1 cellular context compared by ENCODE assay signal in the genomic region with DNA sequence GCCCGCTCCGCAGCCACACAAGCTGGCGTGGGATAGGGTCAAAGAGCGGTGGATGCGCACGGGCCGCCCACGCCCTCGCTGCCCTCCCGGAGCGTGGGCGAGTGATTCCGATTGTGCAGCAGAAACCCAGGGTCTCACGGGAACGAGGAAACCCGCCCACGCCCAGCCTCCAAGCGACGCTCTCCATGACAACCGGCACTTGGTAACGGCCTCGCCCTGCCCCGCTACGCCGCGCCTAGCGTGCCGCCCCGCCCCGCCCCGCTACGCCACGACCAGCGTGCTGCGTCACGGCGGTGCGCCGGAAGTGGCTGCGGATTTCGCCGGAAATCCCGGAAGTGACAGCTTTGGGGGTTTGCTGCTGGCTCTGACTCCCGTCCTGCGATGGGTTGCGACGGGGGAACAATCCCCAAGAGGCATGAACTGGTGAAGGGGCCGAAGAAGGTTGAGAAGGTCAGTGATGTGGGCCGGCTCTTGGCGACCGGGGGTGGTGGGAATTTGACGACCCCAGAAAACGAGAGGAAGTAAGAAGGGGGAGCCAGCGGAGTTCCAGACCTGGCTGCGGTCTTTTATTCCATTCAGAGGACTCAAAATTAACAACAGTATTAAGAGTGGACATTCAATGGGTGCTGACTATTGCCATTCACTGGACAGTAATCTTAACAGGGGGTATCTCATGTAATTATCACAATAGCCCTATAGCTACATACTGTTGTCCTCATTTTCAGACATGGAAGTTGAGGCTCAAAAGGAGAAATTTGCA.
TF ChIP-seq lines count a peak whose summit lies in the region.

A gene with protein sequence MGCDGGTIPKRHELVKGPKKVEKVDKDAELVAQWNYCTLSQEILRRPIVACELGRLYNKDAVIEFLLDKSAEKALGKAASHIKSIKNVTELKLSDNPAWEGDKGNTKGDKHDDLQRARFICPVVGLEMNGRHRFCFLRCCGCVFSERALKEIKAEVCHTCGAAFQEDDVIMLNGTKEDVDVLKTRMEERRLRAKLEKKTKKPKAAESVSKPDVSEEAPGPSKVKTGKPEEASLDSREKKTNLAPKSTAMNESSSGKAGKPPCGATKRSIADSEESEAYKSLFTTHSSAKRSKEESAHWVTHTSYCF (plus strand): TSS at position 311 of the 760 bp plus-strand sequence. CDS start 71 bp downstream, at position 382.

TF ChIP-seq in GM12878, 131 proteins besides CTCF, POLR2A, EP300 and RAD21 (continued from another document):
- TF ChIP-seq, protein P1, sequence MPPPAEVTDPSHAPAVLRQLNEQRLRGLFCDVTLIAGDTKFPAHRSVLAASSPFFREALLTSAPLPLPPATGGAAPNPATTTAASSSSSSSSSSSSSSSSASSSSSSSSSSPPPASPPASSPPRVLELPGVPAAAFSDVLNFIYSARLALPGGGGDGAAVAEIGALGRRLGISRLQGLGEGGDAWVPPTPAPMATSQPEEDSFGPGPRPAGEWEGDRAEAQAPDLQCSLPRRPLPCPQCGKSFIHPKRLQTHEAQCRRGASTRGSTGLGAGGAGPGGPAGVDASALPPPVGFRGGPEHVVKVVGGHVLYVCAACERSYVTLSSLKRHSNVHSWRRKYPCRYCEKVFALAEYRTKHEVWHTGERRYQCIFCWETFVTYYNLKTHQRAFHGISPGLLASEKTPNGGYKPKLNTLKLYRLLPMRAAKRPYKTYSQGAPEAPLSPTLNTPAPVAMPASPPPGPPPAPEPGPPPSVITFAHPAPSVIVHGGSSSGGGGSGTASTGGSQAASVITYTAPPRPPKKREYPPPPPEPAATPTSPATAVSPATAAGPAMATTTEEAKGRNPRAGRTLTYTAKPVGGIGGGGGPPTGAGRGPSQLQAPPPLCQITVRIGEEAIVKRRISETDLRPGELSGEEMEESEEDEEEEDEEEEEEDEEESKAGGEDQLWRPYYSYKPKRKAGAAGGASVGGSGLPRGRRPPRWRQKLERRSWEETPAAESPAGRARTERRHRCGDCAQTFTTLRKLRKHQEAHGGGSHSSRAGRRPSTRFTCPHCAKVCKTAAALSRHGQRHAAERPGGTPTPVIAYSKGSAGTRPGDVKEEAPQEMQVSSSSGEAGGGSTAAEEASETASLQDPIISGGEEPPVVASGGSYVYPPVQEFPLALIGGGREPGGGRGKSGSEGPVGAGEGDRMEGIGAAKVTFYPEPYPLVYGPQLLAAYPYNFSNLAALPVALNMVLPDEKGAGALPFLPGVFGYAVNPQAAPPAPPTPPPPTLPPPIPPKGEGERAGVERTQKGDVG (CRISPR knock-in tag; IDR thresholded peaks at IDR 0.05): no peak
- TF ChIP-seq WRNIP1 (IDR thresholded peaks at IDR 0.05; ENCODE audit: borderline replicate concordance, low read depth, low read length) (no peak), GABPA (IDR thresholded peaks at IDR 0.05; ENCODE audit: low read depth) (peak; percentile 96), RELA (IDR thresholded peaks at IDR 0.05; ENCODE audit: borderline replicate concordance, partially characterized antibody) (peak; percentile 74), NRF1 (conservative IDR thresholded peaks at IDR 0.05; ENCODE audit: low read depth, low read length) (no peak), NR2C2 (IDR thresholded peaks at IDR 0.05; ENCODE audit: borderline replicate concordance, control insufficient read depth, insufficient read length, low read depth) (no peak), DPF2 (IDR thresholded peaks at IDR 0.05) (peak; percentile 92), HCFC1 (IDR thresholded peaks at IDR 0.05; ENCODE audit: low read length) (peak; percentile 83), SPI1 (IDR thresholded peaks at IDR 0.05; ENCODE audit: borderline replicate concordance, insufficient read depth, low read depth, low read length) (no peak), YY1 (IDR thresholded peaks at IDR 0.05; ENCODE audit: low read depth, low read length) (peak; percentile 59), YBX1 (IDR thresholded peaks at IDR 0.05) (no peak), CHD2 (IDR thresholded peaks at IDR 0.05; ENCODE audit: borderline replicate concordance, low read depth, low read length) (peak; percentile 73; the same call in 1 of the 2 replicates), TCF12 (IDR thresholded peaks at IDR 0.05; ENCODE audit: low read depth, low read length) (no peak), ASH2L (IDR thresholded peaks at IDR 0.05; ENCODE audit: borderline replicate concordance, low read depth) (no peak), RUNX3 (IDR thresholded peaks at IDR 0.05; ENCODE audit: low read length) (peak; percentile 84), CEBPB (IDR thresholded peaks at IDR 0.05; ENCODE audit: borderline replicate concordance in 1 of 2, low read depth in 2 of 2, low read length in 2 of 2) (no peak), CBFB (IDR thresholded peaks at IDR 0.05; ENCODE audit: low read depth) (peak; percentile 50; the same call in 1 of the 2 replicates), TARDBP (IDR thresholded peaks at IDR 0.05; ENCODE audit: borderline replicate concordance) (no peak), MTA3 (IDR thresholded peaks at IDR 0.05; ENCODE audit: borderline replicate concordance, low read length) (no peak), BRCA1 (IDR thresholded peaks at IDR 0.05; ENCODE audit: low read depth, low read length) (0 out of 2 replicates have a peak, but pooled peaks have one; percentile 34), LARP7 (IDR thresholded peaks at IDR 0.05) (peak; percentile 85), MEF2A (IDR thresholded peaks at IDR 0.05; ENCODE audit: insufficient read depth, low read depth, low read length) (peak; percentile 60; the same call in 1 of the 2 replicates), EED (IDR thresholded peaks at IDR 0.05; ENCODE audit: low read depth) (peak; percentile 68; the same call in 1 of the 2 replicates), ZNF384 (IDR thresholded peaks at IDR 0.05; ENCODE audit: borderline replicate concordance, low read depth, low read length) (no peak), PAX5 (IDR thresholded peaks at IDR 0.05; ENCODE audit: borderline replicate concordance, low read depth, low read length) (peak; percentile 62; the same call in 1 of the 2 replicates), BHLHE40 (IDR thresholded peaks at IDR 0.05; ENCODE audit: borderline replicate concordance in 1 of 2, low read depth in 2 of 2, low read length in 1 of 2) (peak; percentile 82 to 94), CHD4 (IDR thresholded peaks at IDR 0.05) (no peak), CREM (IDR thresholded peaks at IDR 0.05; ENCODE audit: low read depth) (peak; percentile 99), STAT1 (conservative IDR thresholded peaks at IDR 0.05) (no peak), GATAD2B (conservative IDR thresholded peaks at IDR 0.05; ENCODE audit: low read depth) (peak; percentile 83; the same call in 1 of the 2 replicates), SRF (IDR thresholded peaks at IDR 0.05; ENCODE audit: low read depth in 2 of 2, low read length in 2 of 2) (peak; percentile 61 to 87; a peak in 3 of 4 replicates), HDAC2 (IDR thresholded peaks at IDR 0.05) (no peak), HDAC6 (IDR thresholded peaks at IDR 0.05; ENCODE audit: unreplicated experiment) (no peak), ZSCAN29 (IDR thresholded peaks at IDR 0.05) (no peak)
- TF ChIP-seq, protein P2, sequence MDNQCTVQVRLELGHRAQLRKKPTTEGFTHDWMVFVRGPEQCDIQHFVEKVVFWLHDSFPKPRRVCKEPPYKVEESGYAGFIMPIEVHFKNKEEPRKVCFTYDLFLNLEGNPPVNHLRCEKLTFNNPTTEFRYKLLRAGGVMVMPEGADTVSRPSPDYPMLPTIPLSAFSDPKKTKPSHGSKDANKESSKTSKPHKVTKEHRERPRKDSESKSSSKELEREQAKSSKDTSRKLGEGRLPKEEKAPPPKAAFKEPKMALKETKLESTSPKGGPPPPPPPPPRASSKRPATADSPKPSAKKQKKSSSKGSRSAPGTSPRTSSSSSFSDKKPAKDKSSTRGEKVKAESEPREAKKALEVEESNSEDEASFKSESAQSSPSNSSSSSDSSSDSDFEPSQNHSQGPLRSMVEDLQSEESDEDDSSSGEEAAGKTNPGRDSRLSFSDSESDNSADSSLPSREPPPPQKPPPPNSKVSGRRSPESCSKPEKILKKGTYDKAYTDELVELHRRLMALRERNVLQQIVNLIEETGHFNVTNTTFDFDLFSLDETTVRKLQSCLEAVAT (IDR thresholded peaks at IDR 0.05): peak; percentile 50; the same call in 1 of the 2 replicates
- TF ChIP-seq, protein P3, sequence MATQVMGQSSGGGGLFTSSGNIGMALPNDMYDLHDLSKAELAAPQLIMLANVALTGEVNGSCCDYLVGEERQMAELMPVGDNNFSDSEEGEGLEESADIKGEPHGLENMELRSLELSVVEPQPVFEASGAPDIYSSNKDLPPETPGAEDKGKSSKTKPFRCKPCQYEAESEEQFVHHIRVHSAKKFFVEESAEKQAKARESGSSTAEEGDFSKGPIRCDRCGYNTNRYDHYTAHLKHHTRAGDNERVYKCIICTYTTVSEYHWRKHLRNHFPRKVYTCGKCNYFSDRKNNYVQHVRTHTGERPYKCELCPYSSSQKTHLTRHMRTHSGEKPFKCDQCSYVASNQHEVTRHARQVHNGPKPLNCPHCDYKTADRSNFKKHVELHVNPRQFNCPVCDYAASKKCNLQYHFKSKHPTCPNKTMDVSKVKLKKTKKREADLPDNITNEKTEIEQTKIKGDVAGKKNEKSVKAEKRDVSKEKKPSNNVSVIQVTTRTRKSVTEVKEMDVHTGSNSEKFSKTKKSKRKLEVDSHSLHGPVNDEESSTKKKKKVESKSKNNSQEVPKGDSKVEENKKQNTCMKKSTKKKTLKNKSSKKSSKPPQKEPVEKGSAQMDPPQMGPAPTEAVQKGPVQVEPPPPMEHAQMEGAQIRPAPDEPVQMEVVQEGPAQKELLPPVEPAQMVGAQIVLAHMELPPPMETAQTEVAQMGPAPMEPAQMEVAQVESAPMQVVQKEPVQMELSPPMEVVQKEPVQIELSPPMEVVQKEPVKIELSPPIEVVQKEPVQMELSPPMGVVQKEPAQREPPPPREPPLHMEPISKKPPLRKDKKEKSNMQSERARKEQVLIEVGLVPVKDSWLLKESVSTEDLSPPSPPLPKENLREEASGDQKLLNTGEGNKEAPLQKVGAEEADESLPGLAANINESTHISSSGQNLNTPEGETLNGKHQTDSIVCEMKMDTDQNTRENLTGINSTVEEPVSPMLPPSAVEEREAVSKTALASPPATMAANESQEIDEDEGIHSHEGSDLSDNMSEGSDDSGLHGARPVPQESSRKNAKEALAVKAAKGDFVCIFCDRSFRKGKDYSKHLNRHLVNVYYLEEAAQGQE (IDR thresholded peaks at IDR 0.05; ENCODE audit: low read depth, low read length): no peak
- TF ChIP-seq, protein P4, sequence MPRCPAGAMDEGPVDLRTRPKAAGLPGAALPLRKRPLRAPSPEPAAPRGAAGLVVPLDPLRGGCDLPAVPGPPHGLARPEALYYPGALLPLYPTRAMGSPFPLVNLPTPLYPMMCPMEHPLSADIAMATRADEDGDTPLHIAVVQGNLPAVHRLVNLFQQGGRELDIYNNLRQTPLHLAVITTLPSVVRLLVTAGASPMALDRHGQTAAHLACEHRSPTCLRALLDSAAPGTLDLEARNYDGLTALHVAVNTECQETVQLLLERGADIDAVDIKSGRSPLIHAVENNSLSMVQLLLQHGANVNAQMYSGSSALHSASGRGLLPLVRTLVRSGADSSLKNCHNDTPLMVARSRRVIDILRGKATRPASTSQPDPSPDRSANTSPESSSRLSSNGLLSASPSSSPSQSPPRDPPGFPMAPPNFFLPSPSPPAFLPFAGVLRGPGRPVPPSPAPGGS (IDR thresholded peaks at IDR 0.05; ENCODE audit: borderline replicate concordance, insufficient read depth, low read depth, low read length, poor library complexity, severe bottlenecking): no peak
- TF ChIP-seq, protein P5, sequence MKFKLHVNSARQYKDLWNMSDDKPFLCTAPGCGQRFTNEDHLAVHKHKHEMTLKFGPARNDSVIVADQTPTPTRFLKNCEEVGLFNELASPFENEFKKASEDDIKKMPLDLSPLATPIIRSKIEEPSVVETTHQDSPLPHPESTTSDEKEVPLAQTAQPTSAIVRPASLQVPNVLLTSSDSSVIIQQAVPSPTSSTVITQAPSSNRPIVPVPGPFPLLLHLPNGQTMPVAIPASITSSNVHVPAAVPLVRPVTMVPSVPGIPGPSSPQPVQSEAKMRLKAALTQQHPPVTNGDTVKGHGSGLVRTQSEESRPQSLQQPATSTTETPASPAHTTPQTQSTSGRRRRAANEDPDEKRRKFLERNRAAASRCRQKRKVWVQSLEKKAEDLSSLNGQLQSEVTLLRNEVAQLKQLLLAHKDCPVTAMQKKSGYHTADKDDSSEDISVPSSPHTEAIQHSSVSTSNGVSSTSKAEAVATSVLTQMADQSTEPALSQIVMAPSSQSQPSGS (IDR thresholded peaks at IDR 0.05; ENCODE audit: low read length): no peak
- TF ChIP-seq, protein P6, sequence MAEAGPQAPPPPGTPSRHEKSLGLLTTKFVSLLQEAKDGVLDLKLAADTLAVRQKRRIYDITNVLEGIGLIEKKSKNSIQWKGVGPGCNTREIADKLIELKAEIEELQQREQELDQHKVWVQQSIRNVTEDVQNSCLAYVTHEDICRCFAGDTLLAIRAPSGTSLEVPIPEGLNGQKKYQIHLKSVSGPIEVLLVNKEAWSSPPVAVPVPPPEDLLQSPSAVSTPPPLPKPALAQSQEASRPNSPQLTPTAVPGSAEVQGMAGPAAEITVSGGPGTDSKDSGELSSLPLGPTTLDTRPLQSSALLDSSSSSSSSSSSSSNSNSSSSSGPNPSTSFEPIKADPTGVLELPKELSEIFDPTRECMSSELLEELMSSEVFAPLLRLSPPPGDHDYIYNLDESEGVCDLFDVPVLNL (IDR thresholded peaks at IDR 0.05; ENCODE audit: low read depth, low read length): peak; percentile 43; the same call in 1 of the 2 replicates
